Comparison of ENCODE assay signal across 21 cellular contexts in the genomic region with DNA sequence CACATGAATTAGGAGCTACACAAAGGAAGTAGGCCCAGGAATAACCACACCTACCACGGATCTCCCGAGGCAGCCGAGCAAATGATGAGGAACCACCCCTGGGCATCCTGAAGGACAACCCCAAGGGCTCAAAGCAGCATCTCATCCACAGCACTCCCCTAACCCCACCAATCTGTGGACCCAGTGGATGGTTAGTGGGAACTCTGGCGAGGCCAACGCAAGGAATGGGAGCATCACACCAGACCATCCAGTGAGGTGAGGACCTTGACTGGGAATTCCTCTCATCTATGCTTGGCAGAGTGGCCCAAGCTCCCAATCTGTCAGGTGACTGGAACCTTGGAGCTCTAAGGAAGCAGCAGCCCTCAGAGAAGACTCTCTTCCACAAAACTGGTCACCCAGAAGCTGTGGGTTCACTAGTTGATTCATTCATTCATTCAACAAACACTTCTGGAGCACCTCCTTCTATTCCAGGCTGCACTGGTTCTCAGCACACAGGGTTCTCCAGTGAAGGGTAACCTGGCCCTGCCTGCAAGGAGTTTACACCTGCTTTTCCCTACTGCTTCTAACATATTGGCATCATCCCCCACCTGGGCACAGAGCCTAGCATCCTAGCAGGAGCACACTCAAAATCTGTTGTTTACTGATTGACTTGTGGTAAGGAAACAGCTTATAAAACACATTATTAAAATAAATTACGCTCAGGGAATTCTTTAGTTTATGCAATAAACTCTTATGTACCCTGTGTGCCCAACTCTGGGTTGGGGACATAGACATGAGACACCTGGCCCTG. TPM values are rescaled to one million over a fixed set of nuclear protein-coding genes. Genes with fewer than 3 reads are reported as not detected.
DNase-seq lines count a peak whose midpoint lies in the region; ATAC-seq and TF ChIP-seq lines count a peak whose summit lies in the region.
"Had no signal": no experiment of that assay in that cellular context is flagged by ENCODE, and none has a peak within 500 bp of the region (broad histone marks: within the 10 kb centered on the region; RNA-seq: fewer than 3 reads in every experiment).

No MANE protein-coding gene starts in this region.

- H3K27me3 Mint-ChIP-seq in T-helper 17 cell (peaks cover 13% of the 10 kb centered on the region), chondrocyte (ENCODE audit: low read depth) (peaks cover 26% of the 10 kb centered on the region)

- H3K4me1 ChIP-seq in lower lobe of right lung (peaks cover 10% of the 10 kb centered on the region), upper lobe of right lung (peaks cover 10% of the 10 kb centered on the region)
- H3K4me1 ChIP-seq: BE2C had no signal

- H3K27me3 ChIP-seq in lower lobe of right lung (ENCODE audit: low read depth) (peaks cover 16% of the 10 kb centered on the region), upper lobe of right lung (peaks cover 11% of the 10 kb centered on the region)

- ATAC-seq in T-helper 17 cell (no peak), lower lobe of right lung (no peak), upper lobe of right lung (no peak), HG02885 (IDR thresholded peaks at IDR 0.05; ENCODE audit: poor library complexity, unreplicated experiment) (no peak)
- ATAC-seq: PC-3, Right ventricle myocardium inferior had no signal

- H3K4me1 Mint-ChIP-seq in T-helper 17 cell, result peaks cover 38% of the 10 kb centered on the region
- H3K4me1 Mint-ChIP-seq in chondrocyte (ENCODE audit: low read depth), result peaks cover 10% of the 10 kb centered on the region

- H3K9me3 ChIP-seq in T-helper 17 cell (ENCODE audit: control insufficient read depth, low read length, poor library complexity, severe bottlenecking) (no peaks in the 10 kb centered on the region), lower lobe of right lung (no peaks in the 10 kb centered on the region), upper lobe of right lung (no peaks in the 10 kb centered on the region)
- H3K9me3 ChIP-seq: BE2C, SJSA1 had no signal

- intact Hi-C loops in lower lobe of right lung (cut with DNase I), result loop anchor here (5.0 kb wide), 1 partner anchor 414 kb away; no protein-coding TSS in a partner anchor
- intact Hi-C loops in upper lobe of right lung (cut with DNase I), result loop anchor here (10.0 kb wide), 1 partner anchor 412 kb away; no protein-coding TSS in a partner anchor

- TF ChIP-seq CTCF in chondrocyte (IDR thresholded peaks at IDR 0.05) (no peak), lower lobe of right lung (IDR thresholded peaks at IDR 0.05) (no peak), upper lobe of right lung (IDR thresholded peaks at IDR 0.05) (no peak)

- DNase-seq in T-helper 17 cell, result no peak
- peak; percentile 44 for DNase-seq in chondrocyte (ENCODE audit: low spot score)
- DNase-seq in lower lobe of right lung, result peak; percentile 11
- peak; percentile 1 for DNase-seq in upper lobe of right lung
- DNase-seq in COLO668 (lab: John Stamatoyannopoulos, UW; ENCODE audit: unreplicated experiment), result no peak
- no peak for DNase-seq in anterior cingulate cortex (lab: John Stamatoyannopoulos, UW)
- DNase-seq in NCI-H2029 (lab: John Stamatoyannopoulos, UW), result no peak
- DNase-seq: BE2C, Kasumi-1, MV-4-11, NCI-H1105, NCI-H146, NCI-H1930, NCI-H446, NCI-H774, PC-3 had no signal

- no peak overlapping the region for H3K27ac ChIP-seq in lower lobe of right lung
- no peak overlapping the region for H3K27ac ChIP-seq in upper lobe of right lung
- H3K27ac ChIP-seq: SJSA1 had no signal

- no peak overlapping the region for H3K4me3 ChIP-seq in lower lobe of right lung
- H3K4me3 ChIP-seq in upper lobe of right lung, result no peak overlapping the region
- H3K4me3 ChIP-seq: K562, SJSA1 had no signal

- H3K27ac Mint-ChIP-seq in T-helper 17 cell (peak overlapping the region; percentile 54), chondrocyte (ENCODE audit: unreplicated experiment) (no peak overlapping the region)

- H3K4me3 Mint-ChIP-seq in T-helper 17 cell (no peak overlapping the region), chondrocyte (ENCODE audit: unreplicated experiment) (no peak overlapping the region)

- H3K9me3 Mint-ChIP-seq in chondrocyte (ENCODE audit: low read depth), result no peaks in the 10 kb centered on the region

- peaks cover 2% of the 10 kb centered on the region for H3K36me3 Mint-ChIP-seq in T-helper 17 cell (ENCODE audit: low read depth)
- H3K36me3 Mint-ChIP-seq in chondrocyte (ENCODE audit: low read depth), result no peaks in the 10 kb centered on the region

- H3K36me3 ChIP-seq in lower lobe of right lung (no peaks in the 10 kb centered on the region), upper lobe of right lung (no peaks in the 10 kb centered on the region)
- H3K36me3 ChIP-seq: BE2C, SJSA1 had no signal

RNA-seq across cellular contexts. Expression of a gene that starts 4.9 kb away (rescaled TPM):
- total RNA-seq in T-helper 17 cell (10 to 100 TPM; 18.0 to 22.2 TPM), chondrocyte (not detected in 3 replicates), lower lobe of right lung (0.59 TPM), upper lobe of right lung (0.98 TPM)
- total RNA-seq: M059J had no signal

RNA-seq across cellular contexts. Expression of a gene that starts 53.9 kb away (rescaled TPM):
- not detected for total RNA-seq in T-helper 17 cell
- not detected in 3 replicates for total RNA-seq in chondrocyte
- total RNA-seq in lower lobe of right lung, result not detected
- total RNA-seq in upper lobe of right lung, result not detected
- total RNA-seq: K562, M059J, PC-3, Right ventricle myocardium inferior, SJSA1 had no signal

Comparison
In these comparisons a context has a peak if more than half of its experiments do, and no peak if none do; other contexts are left out.
1. DNase-seq: peak in chondrocyte (single experiment), lower lobe of right lung (single experiment) and upper lobe of right lung (single experiment); none in T-helper 17 cell (0 of 3), COLO668 (single experiment), anterior cingulate cortex (0 of 58) and NCI-H2029 (single experiment).